Comparison of ENCODE assay signal across 8 cellular contexts in genomic region chr12:2876431-2877046, GRCh38. TPM values are rescaled to one million over a fixed set of nuclear protein-coding genes. Genes with fewer than 3 reads are reported as not detected.
DNase-seq lines count a peak whose midpoint lies in the region; ATAC-seq and TF ChIP-seq lines count a peak whose summit lies in the region.

No MANE protein-coding gene starts in this region.

- peak in 1 of 3 donors; percentile 65 for DNase-seq in CD4-positive, CD25-positive, alpha-beta regulatory T cell
- DNase-seq in RKO (ENCODE audit: low spot score): peak; percentile 64
- no peak for DNase-seq in mucosa of descending colon
- no peak for DNase-seq in NCI-H1436 (lab: John Stamatoyannopoulos, UW)

- H3K27me3 Mint-ChIP-seq in CD4-positive, CD25-positive, alpha-beta regulatory T cell: peaks cover 4% of the 10 kb centered on the region

- H3K9me3 ChIP-seq in CD4-positive, CD25-positive, alpha-beta regulatory T cell (ENCODE audit: control insufficient read depth in 2 of 2, low read length in 2 of 2): no peaks in the 10 kb centered on the region
- no peaks in the 10 kb centered on the region for H3K9me3 ChIP-seq in duodenal mucosa (ENCODE audit: control insufficient read depth in 1 of 2, low read length in 2 of 2)
- no peaks in the 10 kb centered on the region for H3K9me3 ChIP-seq in mucosa of descending colon

- peak; percentile 29 to 30 for ATAC-seq in CD4-positive, CD25-positive, alpha-beta regulatory T cell (ENCODE audit: low read depth in 2 of 2)
- ATAC-seq in GM18861 (IDR thresholded peaks at IDR 0.05; ENCODE audit: unreplicated experiment): peak; percentile 8
- ATAC-seq in HG03103 (IDR thresholded peaks at IDR 0.05; ENCODE audit: low read depth, unreplicated experiment): peak; percentile 35
- peak; percentile 74 for ATAC-seq in mucosa of descending colon
- no peak for ATAC-seq in GM18870 (IDR thresholded peaks at IDR 0.05; ENCODE audit: unreplicated experiment)

- H3K9ac ChIP-seq in duodenal mucosa (ENCODE audit: low read depth in 1 of 2, low read length in 2 of 2): peak overlapping the region; percentile 66 to 75

- peak overlapping the region; percentile 86 to 99 (median 93) for H3K27ac Mint-ChIP-seq in CD4-positive, CD25-positive, alpha-beta regulatory T cell

- TF ChIP-seq CTCF in mucosa of descending colon (IDR thresholded peaks at IDR 0.05): no peak

- no peaks in the 10 kb centered on the region for H3K36me3 Mint-ChIP-seq in CD4-positive, CD25-positive, alpha-beta regulatory T cell

- intact Hi-C loops in mucosa of descending colon (cut with DNase I, micrococcal nuclease): no loop called here

- H3K36me3 ChIP-seq in CD4-positive, CD25-positive, alpha-beta regulatory T cell (ENCODE audit: control insufficient read depth, insufficient read depth, low read length): no peaks in the 10 kb centered on the region
- peaks cover 0 to 3% of the 10 kb centered on the region in 2 donors for H3K36me3 ChIP-seq in duodenal mucosa (ENCODE audit: control insufficient read depth in 1 of 2, insufficient read depth in 2 of 2, low read length in 2 of 2)
- no peaks in the 10 kb centered on the region for H3K36me3 ChIP-seq in mucosa of descending colon (ENCODE audit: low read depth)

- peaks cover 21 to 43% (median 32%) of the 10 kb centered on the region in 4 donors for H3K4me1 Mint-ChIP-seq in CD4-positive, CD25-positive, alpha-beta regulatory T cell

- no peaks in the 10 kb centered on the region for H3K27me3 ChIP-seq in CD4-positive, CD25-positive, alpha-beta regulatory T cell (ENCODE audit: control insufficient read depth, insufficient read depth, low read length)
- H3K27me3 ChIP-seq in duodenal mucosa (ENCODE audit: control insufficient read depth in 1 of 2, insufficient read depth in 2 of 2, low read length in 2 of 2): no peaks in the 10 kb centered on the region

- H3K27ac ChIP-seq in CD4-positive, CD25-positive, alpha-beta regulatory T cell (ENCODE audit: insufficient read depth, low read length, poor library complexity, severe bottlenecking): peak overlapping the region; percentile 95
- H3K27ac ChIP-seq in duodenal mucosa (ENCODE audit: low read depth, low read length): no peak overlapping the region

- H3K4me3 Mint-ChIP-seq in CD4-positive, CD25-positive, alpha-beta regulatory T cell: peak overlapping the region; percentile 88 to 100 (median 93)

- H3K4me1 ChIP-seq in CD4-positive, CD25-positive, alpha-beta regulatory T cell (ENCODE audit: control insufficient read depth, insufficient read depth, low read length, poor library complexity, severe bottlenecking): peaks cover 33% of the 10 kb centered on the region
- H3K4me1 ChIP-seq in duodenal mucosa (ENCODE audit: control insufficient read depth in 1 of 2, insufficient read depth in 2 of 2, low read length in 2 of 2) (peaks cover 13 to 22% of the 10 kb centered on the region in 2 donors), mucosa of descending colon (ENCODE audit: low read depth) (peaks cover 8% of the 10 kb centered on the region)

- peak overlapping the region; percentile 69 for H3K4me3 ChIP-seq in CD4-positive, CD25-positive, alpha-beta regulatory T cell (ENCODE audit: low read depth, low read length)
- H3K4me3 ChIP-seq in duodenal mucosa (ENCODE audit: low read depth in 1 of 2, low read length in 2 of 2) (peak overlapping the region; percentile 87 to 99), mucosa of descending colon (peak overlapping the region; percentile 66)

- H3K9me3 Mint-ChIP-seq in CD4-positive, CD25-positive, alpha-beta regulatory T cell: no peaks in the 10 kb centered on the region

RNA-seq across cellular contexts. Expression of gene FOXM1, which starts 0.4 kb away (rescaled TPM):
- total RNA-seq in CD4-positive, CD25-positive, alpha-beta regulatory T cell: 3.8 TPM
- polyA plus RNA-seq in CD4-positive, CD25-positive, alpha-beta regulatory T cell: 1 to 10 TPM in 1 of 4 donors, under 1 TPM in 3; 0.44 to 1.7 (median 0.84) TPM
- total RNA-seq in mucosa of descending colon: 10 to 100 TPM in 1 of 3 donors, 1 to 10 TPM in 2; 6.3 to 30.0 (median 7.7) TPM

RNA-seq across cellular contexts. Expression of gene RHNO1, which starts 0.5 kb away (rescaled TPM):
- 29.9 TPM for total RNA-seq in CD4-positive, CD25-positive, alpha-beta regulatory T cell
- 10 to 100 TPM; 70.7 to 76.0 (median 73.6) TPM for polyA plus RNA-seq in CD4-positive, CD25-positive, alpha-beta regulatory T cell
- total RNA-seq in mucosa of descending colon: 10 to 100 TPM in 2 of 3 donors, 1 to 10 TPM in 1; 8.7 to 20.1 (median 15.5) TPM

RNA-seq across cellular contexts. Expression of gene TULP3, which starts 14.2 kb away (rescaled TPM):
- total RNA-seq in CD4-positive, CD25-positive, alpha-beta regulatory T cell: 6.7 TPM
- 1 to 10 TPM; 2.4 to 7.7 (median 5.5) TPM for polyA plus RNA-seq in CD4-positive, CD25-positive, alpha-beta regulatory T cell
- 10 to 100 TPM in 1 of 3 donors, 1 to 10 TPM in 2; 7.9 to 18.2 (median 8.2) TPM for total RNA-seq in mucosa of descending colon

RNA-seq across cellular contexts. Expression of gene TEX52, which starts 19.7 kb away (rescaled TPM):
- not detected for total RNA-seq in CD4-positive, CD25-positive, alpha-beta regulatory T cell
- polyA plus RNA-seq in CD4-positive, CD25-positive, alpha-beta regulatory T cell: not detected
- not detected for total RNA-seq in mucosa of descending colon

RNA-seq across cellular contexts. Expression of gene NRIP2, which starts 41.7 kb away (rescaled TPM):
- total RNA-seq in CD4-positive, CD25-positive, alpha-beta regulatory T cell: not detected
- polyA plus RNA-seq in CD4-positive, CD25-positive, alpha-beta regulatory T cell: 1 to 10 TPM in 2 of 4 donors, under 1 TPM in 2; 0.77 to 1.2 (median 1.0) TPM
- total RNA-seq in mucosa of descending colon: 1 to 10 TPM in 1 of 3 donors, under 1 TPM in 2; 0.64 to 2.2 (median 0.96) TPM
